Comparison of ENCODE assay signal across 1 cellular context in genomic region chr18:13611058-13611615, GRCh38.
TF ChIP-seq lines count a peak whose summit lies in the region.

No MANE protein-coding gene starts in this region.

TF ChIP-seq in IMR-90, 13 proteins besides CTCF, POLR2A, EP300 and RAD21:
- TF ChIP-seq ELK1 (IDR thresholded peaks at IDR 0.05; ENCODE audit: borderline replicate concordance, low read depth, low read length) (no peak), CEBPB (IDR thresholded peaks at IDR 0.05; ENCODE audit: low read depth, low read length) (no peak), RCOR1 (IDR thresholded peaks at IDR 0.05; ENCODE audit: insufficient replicate concordance, low read length) (no peak), FOS (IDR thresholded peaks at IDR 0.05; ENCODE audit: low read depth, low read length) (no peak), RFX5 (IDR thresholded peaks at IDR 0.05; ENCODE audit: low read depth, low read length) (no peak), MAFK (IDR thresholded peaks at IDR 0.05; ENCODE audit: low read depth, low read length) (no peak), NFE2L2 (IDR thresholded peaks at IDR 0.05; ENCODE audit: low read depth, low read length) (no peak), CHD1 (IDR thresholded peaks at IDR 0.05; ENCODE audit: low read depth, low read length) (no peak), MXI1 (IDR thresholded peaks at IDR 0.05; ENCODE audit: borderline replicate concordance, low read depth, low read length) (no peak), MAZ (IDR thresholded peaks at IDR 0.05; ENCODE audit: borderline replicate concordance, low read depth, low read length) (no peak), USF2 (IDR thresholded peaks at IDR 0.05; ENCODE audit: low read depth, low read length) (no peak), BHLHE40 (IDR thresholded peaks at IDR 0.05; ENCODE audit: low read depth, low read length) (no peak), SMC3 (IDR thresholded peaks at IDR 0.05; ENCODE audit: low read depth, low read length) (no peak)
